Comparison of ENCODE assay signal across 16 cellular contexts in genomic region chr2:159728645-159729044, GRCh38.
"Had no signal": no experiment of that assay in that cellular context is flagged by ENCODE, and none has a peak within 500 bp of the region (broad histone marks: within the 10 kb centered on the region; RNA-seq: fewer than 3 reads in every experiment).

No MANE protein-coding gene starts in this region.

- H3K9me3 ChIP-seq: adrenal gland, right atrium auricular region, suprapubic skin had no signal

- DNase-seq: activated CD4-positive, alpha-beta T cell treated with anti-CD3 and anti-CD28 coated beads for 4 hours; activated CD8-positive, alpha-beta memory T cell treated with anti-CD3 and anti-CD28 coated beads, Interleukin-2, amount 50 U/mL, for 48 hours; activated naive CD4-positive, alpha-beta T cell treated with anti-CD3 and anti-CD28 coated beads for 36 hours; adrenal gland; dorsolateral prefrontal cortex; endodermal cell; erythroblast; stimulated activated CD4-positive, alpha-beta T cell treated with anti-CD3 and anti-CD28 coated beads, Interleukin-4, amount 100 ng/mL, for 24 hours; stimulated activated naive CD4-positive, alpha-beta T cell treated with Interleukin-2 at 50 U/mL for 16 hours; T1000; trophoblast cell had no signal

- ATAC-seq: activated T-helper 17 cell treated with anti-CD3 and anti-CD28 coated beads, Interleukin-2, amount 50 U/mL, for 72 hours; left lobe of liver; WTC11 had no signal

- H3K27ac ChIP-seq: adrenal gland, dorsolateral prefrontal cortex, right atrium auricular region, suprapubic skin had no signal

- H3K27me3 ChIP-seq: adrenal gland, dorsolateral prefrontal cortex, right atrium auricular region, suprapubic skin had no signal

- H3K4me3 ChIP-seq: adrenal gland, dorsolateral prefrontal cortex, right atrium auricular region, suprapubic skin had no signal
